In genomic region chr3:87132801-87133200, GRCh38 we compare ENCODE assay signal across 23 cellular contexts.
DNase-seq lines count a peak whose midpoint lies in the region; ATAC-seq, FAIRE-seq and TF ChIP-seq lines count a peak whose summit lies in the region.
"Had no signal": no experiment of that assay in that cellular context is flagged by ENCODE, and none has a peak within 500 bp of the region (broad histone marks: within the 10 kb centered on the region; RNA-seq: fewer than 3 reads in every experiment).

No MANE protein-coding gene starts in this region.

- H3K23me2 ChIP-seq in H1 (ENCODE audit: low read depth, low read length): no peaks in the 10 kb centered on the region

- TF ChIP-seq EP300 in Ishikawa (IDR thresholded peaks at IDR 0.05; ENCODE audit: borderline replicate concordance) (no peak), H1 (IDR thresholded peaks at IDR 0.05; ENCODE audit: borderline replicate concordance in 1 of 2, low read depth in 2 of 2, low read length in 2 of 2) (no peak)

- FAIRE-seq in GM12892 (lab: Jason Lieb, UNC): peak; percentile 36
- peak; percentile 19 for FAIRE-seq in H1 (lab: Jason Lieb, UNC)
- no peak for FAIRE-seq in D721Med (lab: Jason Lieb, UNC)
- FAIRE-seq: GM18507, RCC 7860 had no signal

- H3K23ac ChIP-seq in H1 (ENCODE audit: insufficient read length): no peak overlapping the region

- H3K4ac ChIP-seq in H1 (replicated peaks; ENCODE audit: insufficient read length, low read depth, low read length): no peak overlapping the region

- no peak overlapping the region for H3K4me2 ChIP-seq in H1 (ENCODE audit: insufficient read depth in 1 of 2, low read depth in 2 of 2, low read length in 2 of 2)
- H3K4me2 ChIP-seq: BLaER1 treated with 17β-estradiol and CSF1 and Interleukin-3, amounts not matched to agents 10 nM and 100 nM had no signal

- 100% methylated on average over 2 of the region's 2 CpGs; no CpG with 5 or more reads in 1 of the 2 experiments for WGBS in H1 (ENCODE audit: extremely low coverage in 1 of 2, insufficient coverage in 1 of 2, insufficient read length in 1 of 2, insufficient replicate concordance in 2 of 2, low coverage in 1 of 2, low lambda C conversion rate in 2 of 2, missing lambda C conversion rate in 1 of 2), 2 experiments

- H2BK120ac ChIP-seq in H1 (replicated peaks; ENCODE audit: low read depth, low read length): no peak overlapping the region

- ATAC-seq in HG02970 (IDR thresholded peaks at IDR 0.05; ENCODE audit: low FRiP score, unreplicated experiment): no peak

- TF ChIP-seq CTCF in H1 (IDR thresholded peaks at IDR 0.05; ENCODE audit: control extremely low read depth in 1 of 3, insufficient read depth in 1 of 3, low read depth in 1 of 3, low read length in 3 of 3) (no peak), fibroblast of villous mesenchyme (IDR thresholded peaks at IDR 0.05; ENCODE audit: insufficient read depth, low read depth, low read length) (no peak), D721Med (IDR thresholded peaks at IDR 0.05; ENCODE audit: insufficient read depth, missing control alignments) (no peak)

- POLR2A ChIA-PET in H1 (lab: Charles Lee; ENCODE audit: partially characterized antibody): no interaction called here

- no peaks in the 10 kb centered on the region for H3K79me2 ChIP-seq in H1 (ENCODE audit: control insufficient read depth in 1 of 2, insufficient read depth in 2 of 2, low read length in 2 of 2)

- CTCF ChIA-PET in H1 (lab: Charles Lee; ENCODE audit: partially characterized antibody): interaction anchor here (0.7 kb wide), 1 partner anchor 304 kb away, joined by 3 read pairs; no protein-coding TSS in a partner anchor

- no peak overlapping the region for H2AK5ac ChIP-seq in H1 (ENCODE audit: low read depth, low read length)

- no peak overlapping the region for H2BK20ac ChIP-seq in H1 (ENCODE audit: low read length)

- no peak overlapping the region for H2BK15ac ChIP-seq in H1 (ENCODE audit: low read length)

- H3K79me1 ChIP-seq in H1 (ENCODE audit: low read depth, low read length): no peaks in the 10 kb centered on the region

- H3K14ac ChIP-seq in H1 (ENCODE audit: insufficient read length): no peak overlapping the region

- H3K36me3 ChIP-seq in H1 (ENCODE audit: control insufficient read depth in 2 of 4, insufficient read depth in 4 of 4, low read length in 3 of 4) (no peaks in the 10 kb centered on the region), SJCRH30 (no peaks in the 10 kb centered on the region)
- H3K36me3 ChIP-seq: BLaER1 treated with 17β-estradiol and CSF1 and Interleukin-3, amounts not matched to agents 10 nM and 100 nM; SJSA1 had no signal

- H3K9me3 ChIP-seq in H1 (ENCODE audit: insufficient read depth in 2 of 2, low read depth in 1 of 2, low read length in 1 of 2) (no peaks in the 10 kb centered on the region), SJCRH30 (replicated peaks) (no peaks in the 10 kb centered on the region)
- H3K9me3 ChIP-seq: BLaER1 treated with 17β-estradiol and CSF1 and Interleukin-3, amounts not matched to agents 10 nM and 100 nM; Caco-2; SJSA1 had no signal

- H3K27ac ChIP-seq in H1 (ENCODE audit: low read depth, low read length): no peak overlapping the region
- H3K27ac ChIP-seq in SJCRH30: no peak overlapping the region
- H3K27ac ChIP-seq: BLaER1 treated with 17β-estradiol and CSF1 and Interleukin-3, amounts not matched to agents 10 nM and 100 nM; SJSA1 had no signal

- no peak overlapping the region for H3K9ac ChIP-seq in H1 (replicated peaks in 1 of 4; ENCODE audit: extremely low read depth in 1 of 4, low read depth in 3 of 4, low read length in 3 of 4)
- H3K9ac ChIP-seq: BLaER1 treated with 17β-estradiol and CSF1 and Interleukin-3, amounts not matched to agents 10 nM and 100 nM had no signal

- no peak overlapping the region for H4K91ac ChIP-seq in H1 (replicated peaks; ENCODE audit: insufficient read length, low read length)

- no peak overlapping the region for H4K8ac ChIP-seq in H1 (ENCODE audit: extremely low read depth, insufficient read depth, low read length)

- H4K5ac ChIP-seq in H1 (ENCODE audit: insufficient read length, low read depth, low read length): no peak overlapping the region

- no peak overlapping the region for H2BK5ac ChIP-seq in H1 (ENCODE audit: low read depth, low read length)

- H2BK12ac ChIP-seq in H1 (ENCODE audit: low read depth, low read length): no peak overlapping the region

- H3K18ac ChIP-seq in H1 (ENCODE audit: extremely low read depth, low read length): no peak overlapping the region

- no peaks in the 10 kb centered on the region for H3K4me1 ChIP-seq in H1 (replicated peaks in 1 of 4; ENCODE audit: control insufficient read depth in 3 of 4, insufficient read depth in 4 of 4, low read length in 3 of 4)
- H3K4me1 ChIP-seq in SJCRH30: no peaks in the 10 kb centered on the region
- H3K4me1 ChIP-seq: BLaER1 treated with 17β-estradiol and CSF1 and Interleukin-3, amounts not matched to agents 10 nM and 100 nM; Caco-2; SJSA1 had no signal

- H3K27me3 ChIP-seq in H1 (replicated peaks in 1 of 4; ENCODE audit: control insufficient read depth in 3 of 4, extremely low read depth in 1 of 4, insufficient read depth in 3 of 4, low read length in 3 of 4) (no peaks in the 10 kb centered on the region), SJCRH30 (no peaks in the 10 kb centered on the region)
- H3K27me3 ChIP-seq: BLaER1 treated with 17β-estradiol and CSF1 and Interleukin-3, amounts not matched to agents 10 nM and 100 nM; SJSA1 had no signal

- H4K20me1 ChIP-seq in H1 (replicated peaks in 1 of 2; ENCODE audit: control insufficient read depth in 1 of 2, insufficient read depth in 2 of 2, low read length in 2 of 2): no peaks in the 10 kb centered on the region
- H4K20me1 ChIP-seq: BLaER1 treated with 17β-estradiol and CSF1 and Interleukin-3, amounts not matched to agents 10 nM and 100 nM had no signal

- DNase-seq in GM12892 (ENCODE audit: insufficient read length) (no peak), H1 (ENCODE audit: low read depth in 1 of 2, low spot score in 2 of 2) (no peak), fibroblast of villous mesenchyme (ENCODE audit: low read depth) (peak; percentile 59), SJCRH30 (no peak), D721Med (ENCODE audit: insufficient read length, low spot score) (no peak), NCI-H2107 treated with DMSO at 0.1 percent for 48 hours (lab: John Stamatoyannopoulos, UW; ENCODE audit: unreplicated experiment) (no peak)
- DNase-seq: ACHN; Caco-2; CD4-positive, alpha-beta memory T cell; DND-41; GOT3; NCI-H1417; NCI-H1694 treated with DMSO at 0.1 percent for 48 hours; NCI-H2081 treated with DMSO at 0.1 percent for 48 hours; NCI-H446 treated with DMSO at 0.1 percent for 48 hours; NCI-H526 treated with DMSO at 0.1 percent for 48 hours; OCI-M1 had no signal

- TF ChIP-seq RAD21 in Ishikawa (IDR thresholded peaks at IDR 0.05; ENCODE audit: low read depth) (no peak), H1 (IDR thresholded peaks at IDR 0.05 in 1 of 2, conservative IDR thresholded peaks at IDR 0.05 in 1 of 2; ENCODE audit: low read depth in 2 of 2, low read length in 2 of 2) (no peak)

- H3K4me3 ChIP-seq in H1 (ENCODE audit: extremely low read depth in 1 of 4, insufficient read depth in 2 of 4, low read depth in 3 of 4, low read length in 4 of 4): no peak overlapping the region
- no peak overlapping the region for H3K4me3 ChIP-seq in fibroblast of villous mesenchyme (ENCODE audit: low read depth, low read length)
- H3K4me3 ChIP-seq in SJCRH30: no peak overlapping the region
- H3K4me3 ChIP-seq: BLaER1 treated with 17β-estradiol and CSF1 and Interleukin-3, amounts not matched to agents 10 nM and 100 nM; SJSA1 had no signal

- H3K56ac ChIP-seq in H1 (replicated peaks; ENCODE audit: insufficient read length, low read depth, low read length): no peak overlapping the region

- TF ChIP-seq POLR2A in GM12892 (IDR thresholded peaks at IDR 0.05; ENCODE audit: low read depth, low read length) (no peak), H1 (IDR thresholded peaks at IDR 0.05; ENCODE audit: control extremely low read depth in 1 of 2, low read depth in 2 of 2, low read length in 2 of 2) (no peak)

- no peak overlapping the region for H2AFZ ChIP-seq in H1 (ENCODE audit: low read length)

TF ChIP-seq in Ishikawa, 13 proteins besides CTCF, POLR2A, EP300 and RAD21:
- TF ChIP-seq CEBPB (IDR thresholded peaks at IDR 0.05) (0 out of 2 replicates have a peak, but pooled peaks have one; percentile 23), CREB1 (IDR thresholded peaks at IDR 0.05; ENCODE audit: low read depth) (no peak)

TF ChIP-seq in H1, 55 proteins besides CTCF, POLR2A, EP300 and RAD21:
- peak; percentile 91 for TF ChIP-seq CEBPB (IDR thresholded peaks at IDR 0.05; ENCODE audit: low read depth, low read length)
- no peak for TF ChIP-seq CBX8 (IDR thresholded peaks at IDR 0.05; ENCODE audit: borderline replicate concordance, low read depth, low read length)
